8 cellular contexts compared by ENCODE assay signal in genomic region chr17:30560117-30561026, GRCh38.
DNase-seq lines count a peak whose midpoint lies in the region; ATAC-seq, FAIRE-seq and TF ChIP-seq lines count a peak whose summit lies in the region.
"Not testable (repeated sequence)": the region's sequence is repeated elsewhere in the genome, so short reads cannot be mapped to it uniquely, and the experiment has no call there.

No MANE protein-coding gene starts in this region.

- not testable (repeated sequence) for H2AFZ ChIP-seq in HepG2 (ENCODE audit: low read length)

- H3K36me3 Mint-ChIP-seq in HFFc6 (ENCODE audit: low read depth); activated naive CD8-positive, alpha-beta T cell treated with anti-CD3 and anti-CD28 coated beads, Interleukin-2, amount 50 U/mL, for 24 hours (ENCODE audit: low read depth); osteocyte (ENCODE audit: unreplicated experiment); type B pancreatic cell: not testable (repeated sequence)

- CTCF ChIA-PET in HepG2 (lab: Yijun Ruan, JAX; ENCODE audit: low intra/inter-chr PET ratio, low total read pairs) = not testable (repeated sequence)

- not testable (repeated sequence) for TF ChIP-seq EP300 in HepG2 (IDR thresholded peaks at IDR 0.05; ENCODE audit: low read depth in 2 of 2, low read length in 2 of 2); HepG2 (CRISPR knock-in tag; IDR thresholded peaks at IDR 0.05; ENCODE audit: borderline replicate concordance)

- H3K36me3 ChIP-seq in right atrium auricular region; HepG2 (replicated peaks in 1 of 2; ENCODE audit: control insufficient read depth in 1 of 2, insufficient read depth in 2 of 2, low read length in 2 of 2); aorta (ENCODE audit: control insufficient read depth in 1 of 2, insufficient read depth in 2 of 2, low read length in 1 of 2): not testable (repeated sequence)

- H3K9ac ChIP-seq in HepG2 (ENCODE audit: insufficient read depth, low read depth, low read length) = not testable (repeated sequence)

- WGBS in HepG2 (ENCODE audit: low lambda C conversion rate) = 17% methylated on average over 4 of the region's 8 CpGs
- WGBS in aorta, 2 donors = 82 to 86% methylated on average over 8 of the region's 8 CpGs

- H3K9me3 ChIP-seq in right atrium auricular region; HepG2 (ENCODE audit: low read length); aorta (ENCODE audit: control insufficient read depth, low read length): not testable (repeated sequence)

- not testable (repeated sequence) for H3K4me2 ChIP-seq in HepG2 (ENCODE audit: low read depth, low read length)

- POLR2A ChIA-PET in HepG2 (lab: Yijun Ruan, JAX) = not testable (repeated sequence)

- H3K4me1 ChIP-seq in right atrium auricular region; aorta (ENCODE audit: control insufficient read depth in 1 of 2, insufficient read depth in 2 of 2, low read length in 2 of 2): not testable (repeated sequence)
- peaks cover 54% of the 10 kb centered on the region for H3K4me1 ChIP-seq in HepG2 (ENCODE audit: insufficient read depth, low read length)

- not testable (repeated sequence) for H3K4me3 ChIP-seq in right atrium auricular region; HepG2 (replicated peaks in 1 of 3; ENCODE audit: insufficient read depth in 1 of 3, low read depth in 2 of 3, low read length in 3 of 3); aorta (ENCODE audit: low read length in 2 of 2)

- H3K27ac ChIP-seq in right atrium auricular region; HepG2 (ENCODE audit: extremely low read length, insufficient read depth, low read length); aorta (ENCODE audit: low read depth in 1 of 2, low read length in 2 of 2): not testable (repeated sequence)

- H3K27me3 Mint-ChIP-seq in HFFc6 (ENCODE audit: insufficient read depth); activated naive CD8-positive, alpha-beta T cell treated with anti-CD3 and anti-CD28 coated beads, Interleukin-2, amount 50 U/mL, for 24 hours; type B pancreatic cell: not testable (repeated sequence)
- peaks cover 17% of the 10 kb centered on the region for H3K27me3 Mint-ChIP-seq in osteocyte (ENCODE audit: unreplicated experiment)

- BruUV-seq in HepG2 (replicated peaks; lab: Mats Ljungman, UMichigan) = not testable (repeated sequence)

- H4K20me1 ChIP-seq in HepG2 (ENCODE audit: insufficient read depth, low read length) = not testable (repeated sequence)

- not testable (repeated sequence) for H3K4me1 Mint-ChIP-seq in HFFc6 (ENCODE audit: low read depth); activated naive CD8-positive, alpha-beta T cell treated with anti-CD3 and anti-CD28 coated beads, Interleukin-2, amount 50 U/mL, for 24 hours; osteocyte (ENCODE audit: unreplicated experiment)
- peaks cover 16% of the 10 kb centered on the region for H3K4me1 Mint-ChIP-seq in type B pancreatic cell (ENCODE audit: unreplicated experiment)

- DNase-seq in HFFc6; activated naive CD8-positive, alpha-beta T cell treated with anti-CD3 and anti-CD28 coated beads, Interleukin-2, amount 50 U/mL, for 24 hours; HepG2 (ENCODE audit: low spot score): not testable (repeated sequence)
- DNase-seq in activated CD8-positive, alpha-beta memory T cell treated with anti-CD3 and anti-CD28 coated beads, Interleukin-2, amount 50 U/mL, for 48 hours = peak; percentile 42
- DNase-seq in right atrium auricular region (ENCODE audit: low spot score) (peak; percentile 49), osteocyte (ENCODE audit: extremely low spot score, unreplicated experiment) (peak; percentile 79), type B pancreatic cell (ENCODE audit: extremely low spot score, unreplicated experiment) (peak; percentile 63), aorta (peak in 1 of 2 donors; percentile 61)

- peak; percentile 7 for ATAC-seq in activated naive CD8-positive, alpha-beta T cell treated with anti-CD3 and anti-CD28 coated beads, Interleukin-2, amount 50 U/mL, for 24 hours
- ATAC-seq in HepG2 (peak; percentile 43), aorta (ENCODE audit: low FRiP score) (peak; percentile 41)

- not testable (repeated sequence) for FAIRE-seq in HepG2 (lab: Jason Lieb, UNC)

- H3K27me3 ChIP-seq in right atrium auricular region; aorta (ENCODE audit: control insufficient read depth in 1 of 2, insufficient read depth in 2 of 2, low read length in 1 of 2): not testable (repeated sequence)
- peaks cover 2 to 10% of the 10 kb centered on the region in 2 experiments; a peak in 3 of 5 replicates for H3K27me3 ChIP-seq in HepG2 (ENCODE audit: control insufficient read depth in 1 of 2, insufficient read depth in 2 of 2, low read length in 2 of 2)

- intact Hi-C loops in HepG2 (cut with micrococcal nuclease; ENCODE audit: unreplicated experiment); aorta (cut with DNase I): not testable (repeated sequence)

- H3K4me3 Mint-ChIP-seq in HFFc6; activated naive CD8-positive, alpha-beta T cell treated with anti-CD3 and anti-CD28 coated beads, Interleukin-2, amount 50 U/mL, for 24 hours; osteocyte (ENCODE audit: unreplicated experiment); type B pancreatic cell: not testable (repeated sequence)

- 0 out of 2 replicates have a peak, but pooled peaks have one; percentile 9 for TF ChIP-seq CTCF in HFFc6 (IDR thresholded peaks at IDR 0.05)
- not testable (repeated sequence) for TF ChIP-seq CTCF in right atrium auricular region (IDR thresholded peaks at IDR 0.05); HepG2 (CRISPR knock-in tag; IDR thresholded peaks at IDR 0.05); osteocyte (IDR thresholded peaks at IDR 0.05); type B pancreatic cell (conservative IDR thresholded peaks at IDR 0.05)

- not testable (repeated sequence) for H3K27ac Mint-ChIP-seq in HFFc6; activated naive CD8-positive, alpha-beta T cell treated with anti-CD3 and anti-CD28 coated beads, Interleukin-2, amount 50 U/mL, for 24 hours; osteocyte (ENCODE audit: unreplicated experiment); type B pancreatic cell

- in situ Hi-C loops in HepG2 (cut with HindIII; ENCODE audit: extremely low pct_ligation_motif_present, low pct_unique_long_range_greater_than_20kb) = not testable (repeated sequence)

- TF ChIP-seq RAD21 in HepG2 (CRISPR knock-in tag; IDR thresholded peaks at IDR 0.05) = not testable (repeated sequence)

- not testable (repeated sequence) for H3K79me2 ChIP-seq in HepG2 (ENCODE audit: insufficient read depth, low read length)

- H3K9me3 Mint-ChIP-seq in HFFc6; activated naive CD8-positive, alpha-beta T cell treated with anti-CD3 and anti-CD28 coated beads, Interleukin-2, amount 50 U/mL, for 24 hours; osteocyte (ENCODE audit: unreplicated experiment); type B pancreatic cell: not testable (repeated sequence)

- TF ChIP-seq POLR2A in HepG2 (IDR thresholded peaks at IDR 0.05; ENCODE audit: insufficient read depth in 1 of 2, low read depth in 2 of 2, low read length in 2 of 2) = not testable (repeated sequence)
